ENCODE assay signal across 8 cellular contexts in the genomic region with DNA sequence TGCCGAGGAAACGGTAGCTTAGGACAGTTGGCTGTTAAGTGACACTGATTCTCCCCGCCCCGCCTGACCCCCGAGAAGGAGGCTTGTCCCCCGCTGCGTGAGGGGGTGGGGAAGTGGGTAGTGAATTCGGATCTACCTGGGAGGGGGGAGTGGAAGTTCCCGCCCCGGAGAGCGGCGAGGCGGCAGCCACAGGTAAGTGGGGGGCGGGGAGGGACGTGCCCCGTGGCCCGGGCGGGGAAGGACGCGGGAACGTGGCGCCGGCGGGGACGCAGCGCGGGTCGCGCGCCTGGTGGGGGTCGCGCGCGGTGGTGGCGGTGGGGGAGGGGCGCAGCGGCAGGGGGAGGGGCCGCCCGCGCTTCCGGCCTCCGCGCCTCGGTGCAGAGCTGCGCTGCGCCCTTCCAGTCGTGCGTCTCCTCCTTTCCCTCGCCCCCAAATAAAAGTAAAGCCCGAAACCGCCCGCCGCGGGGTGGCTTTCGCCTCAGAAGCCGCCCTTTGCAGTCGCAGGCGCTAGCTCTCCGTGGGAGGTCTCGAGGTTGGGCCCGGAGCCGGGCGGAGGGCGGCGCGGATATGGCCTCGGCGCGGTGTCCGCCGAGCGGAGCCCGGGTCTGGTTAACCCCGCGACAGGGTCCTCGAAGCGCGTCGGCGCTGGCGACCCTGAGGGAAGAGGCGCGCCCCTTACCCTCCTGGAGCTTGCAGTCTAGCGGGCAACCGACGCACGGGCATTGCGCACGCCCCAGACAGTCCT. TPM values are rescaled to one million over a fixed set of nuclear protein-coding genes. Genes with fewer than 3 reads are reported as not detected.
A peak's percentile ranks its signal among the peaks of the same experiment; 100 is the strongest.
DNase-seq lines count a peak whose midpoint lies in the region; ATAC-seq and TF ChIP-seq lines count a peak whose summit lies in the region.

No MANE protein-coding gene starts in this region.

- DNase-seq in GDM1 (lab: John Stamatoyannopoulos, UW) (peak; percentile 73), LHCN-M2 (ENCODE audit: low read depth) (peak; percentile 40), UCSD-AML1 (lab: John Stamatoyannopoulos, UW; ENCODE audit: unreplicated experiment) (peak; percentile 83), brain microvascular endothelial cell (no peak), iris pigment epithelial cell (ENCODE audit: low read depth) (peak; percentile 34), NCI-H2196 (lab: John Stamatoyannopoulos, UW; ENCODE audit: unreplicated experiment) (no peak)
- DNase-seq in stimulated activated CD4-positive, alpha-beta T cell treated with anti-CD3 and anti-CD28 coated beads, Interleukin-15, amount 100 ng/mL, for 48 hours (ENCODE audit: low read depth in 2 of 2), result peak; percentile 59 to 63

- TF ChIP-seq CTCF in brain microvascular endothelial cell (IDR thresholded peaks at IDR 0.05; ENCODE audit: low read depth, low read length, missing control alignments), result no peak

- peak overlapping the region; percentile 85 for H3K27ac ChIP-seq in brain microvascular endothelial cell

- no peaks in the 10 kb centered on the region for H3K36me3 ChIP-seq in brain microvascular endothelial cell (replicated peaks)

- no peaks in the 10 kb centered on the region for H3K27me3 ChIP-seq in brain microvascular endothelial cell (replicated peaks)

- peak overlapping the region; percentile 64 for H3K4me3 ChIP-seq in brain microvascular endothelial cell (ENCODE audit: low read depth, low read length)

- ATAC-seq in GM21717 (IDR thresholded peaks at IDR 0.05; ENCODE audit: unreplicated experiment), result peak; percentile 35

- in situ Hi-C loops in brain microvascular endothelial cell (cut with HindIII; ENCODE audit: low pct_ligation_motif_present, low sequenced_read_pairs), result no loop called here

RNA-seq across cellular contexts. Expression of a gene that starts 0.4 kb away (rescaled TPM):
- total RNA-seq in LHCN-M2 (2014; rRNA removed), result 21.9 and 22.0 TPM in 2 replicates
- polyA plus RNA-seq in LHCN-M2 (2012), result 16.6 TPM

Comparison
In these comparisons a context has a peak if more than half of its experiments do, and no peak if none do; other contexts are left out.
1. DNase-seq: peak in GDM1 (single experiment), LHCN-M2 (single experiment), UCSD-AML1 (single experiment), iris pigment epithelial cell (single experiment) and stimulated activated CD4-positive, alpha-beta T cell treated with anti-CD3 and anti-CD28 coated beads, Interleukin-15, amount 100 ng/mL, for 48 hours (2 of 2); none in brain microvascular endothelial cell (single experiment) and NCI-H2196 (single experiment).